Comparison of ENCODE assay signal across 2 cellular contexts in the genomic region with DNA sequence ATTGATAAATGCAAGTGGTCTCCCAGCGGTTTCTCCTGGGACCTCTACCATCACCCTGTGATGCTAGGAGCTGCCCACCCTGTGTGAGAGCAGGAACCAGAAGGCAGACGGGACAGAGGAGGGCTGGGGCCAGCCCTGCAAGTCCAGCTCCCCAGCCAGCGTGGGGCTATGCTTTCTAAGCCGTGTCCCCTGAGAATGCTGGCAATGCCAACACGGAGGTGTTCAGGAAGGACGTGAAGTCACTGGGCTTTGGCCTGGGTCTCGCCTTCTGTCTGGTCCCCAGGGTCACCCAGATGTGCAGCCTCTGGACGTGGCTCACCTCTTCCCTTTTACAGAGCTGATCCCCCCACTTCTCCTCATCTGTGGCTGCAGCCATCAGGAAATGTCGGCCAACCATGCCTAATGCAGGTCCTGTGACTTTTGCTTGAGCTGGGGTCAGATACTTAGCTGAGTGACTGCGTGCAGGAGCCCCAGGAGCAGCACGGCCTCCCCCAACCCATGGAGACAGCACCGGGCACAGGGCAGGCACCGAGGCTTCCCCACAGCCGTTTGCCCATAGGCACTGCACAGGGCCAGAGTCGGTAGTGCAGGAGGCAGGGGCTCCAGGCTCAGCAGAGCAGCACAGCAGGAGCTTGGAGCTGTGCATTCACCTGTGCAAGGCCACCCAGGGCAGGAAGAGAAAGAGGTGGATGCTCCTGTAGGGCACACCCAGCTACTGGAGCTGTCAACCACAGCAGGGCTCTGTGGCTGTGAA.
TF ChIP-seq lines count a peak whose summit lies in the region.

No MANE protein-coding gene starts in this region.

TF ChIP-seq in HepG2, 621 proteins besides CTCF, POLR2A, EP300 and RAD21 (continues in another document):
- TF ChIP-seq SYNCRIP (IDR thresholded peaks at IDR 0.05; ENCODE audit: insufficient read depth, low read depth, low read length) (no peak), NFKBIZ (CRISPR knock-in tag; IDR thresholded peaks at IDR 0.05) (no peak), ZNF589 (CRISPR knock-in tag; conservative IDR thresholded peaks at IDR 0.05) (no peak), NBN (conservative IDR thresholded peaks at IDR 0.05) (no peak), ZNF574 (CRISPR knock-in tag; IDR thresholded peaks at IDR 0.05) (no peak), TBX3 (IDR thresholded peaks at IDR 0.05; ENCODE audit: borderline replicate concordance) (no peak), ZNF138 (CRISPR knock-in tag; IDR thresholded peaks at IDR 0.05; ENCODE audit: low read depth) (no peak), ZNF646 (CRISPR knock-in tag; IDR thresholded peaks at IDR 0.05) (no peak), ZNF20 (CRISPR knock-in tag; IDR thresholded peaks at IDR 0.05) (no peak)
- TF ChIP-seq, protein P1, sequence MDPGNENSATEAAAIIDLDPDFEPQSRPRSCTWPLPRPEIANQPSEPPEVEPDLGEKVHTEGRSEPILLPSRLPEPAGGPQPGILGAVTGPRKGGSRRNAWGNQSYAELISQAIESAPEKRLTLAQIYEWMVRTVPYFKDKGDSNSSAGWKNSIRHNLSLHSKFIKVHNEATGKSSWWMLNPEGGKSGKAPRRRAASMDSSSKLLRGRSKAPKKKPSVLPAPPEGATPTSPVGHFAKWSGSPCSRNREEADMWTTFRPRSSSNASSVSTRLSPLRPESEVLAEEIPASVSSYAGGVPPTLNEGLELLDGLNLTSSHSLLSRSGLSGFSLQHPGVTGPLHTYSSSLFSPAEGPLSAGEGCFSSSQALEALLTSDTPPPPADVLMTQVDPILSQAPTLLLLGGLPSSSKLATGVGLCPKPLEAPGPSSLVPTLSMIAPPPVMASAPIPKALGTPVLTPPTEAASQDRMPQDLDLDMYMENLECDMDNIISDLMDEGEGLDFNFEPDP (CRISPR knock-in tag; conservative IDR thresholded peaks at IDR 0.05) = no peak
- TF ChIP-seq, protein P2, sequence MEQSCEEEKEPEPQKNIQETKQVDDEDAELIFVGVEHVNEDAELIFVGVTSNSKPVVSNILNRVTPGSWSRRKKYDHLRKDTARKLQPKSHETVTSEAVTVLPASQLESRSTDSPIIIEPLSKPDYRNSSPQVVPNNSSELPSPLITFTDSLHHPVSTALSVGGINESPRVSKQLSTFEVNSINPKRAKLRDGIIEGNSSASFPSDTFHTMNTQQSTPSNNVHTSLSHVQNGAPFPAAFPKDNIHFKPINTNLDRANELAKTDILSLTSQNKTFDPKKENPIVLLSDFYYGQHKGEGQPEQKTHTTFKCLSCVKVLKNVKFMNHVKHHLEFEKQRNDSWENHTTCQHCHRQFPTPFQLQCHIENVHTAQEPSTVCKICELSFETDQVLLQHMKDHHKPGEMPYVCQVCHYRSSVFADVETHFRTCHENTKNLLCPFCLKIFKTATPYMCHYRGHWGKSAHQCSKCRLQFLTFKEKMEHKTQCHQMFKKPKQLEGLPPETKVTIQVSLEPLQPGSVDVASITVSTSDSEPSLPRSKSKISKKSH (CRISPR knock-in tag; IDR thresholded peaks at IDR 0.05; ENCODE audit: borderline replicate concordance) = no peak

TF ChIP-seq in H1, 55 proteins besides CTCF, POLR2A, EP300 and RAD21:
- TF ChIP-seq HDAC2 (IDR thresholded peaks at IDR 0.05; ENCODE audit: borderline replicate concordance in 1 of 2, low read depth in 2 of 2, low read length in 2 of 2) (no peak), JUND (IDR thresholded peaks at IDR 0.05; ENCODE audit: low read length) (no peak), YY1 (IDR thresholded peaks at IDR 0.05; ENCODE audit: low read depth, low read length) (no peak), USF2 (IDR thresholded peaks at IDR 0.05; ENCODE audit: low read length) (no peak), SRF (IDR thresholded peaks at IDR 0.05; ENCODE audit: low read depth, low read length) (no peak), SUZ12 (IDR thresholded peaks at IDR 0.05; ENCODE audit: low read length) (no peak), SP2 (IDR thresholded peaks at IDR 0.05; ENCODE audit: low read length) (no peak), BCL11A (IDR thresholded peaks at IDR 0.05; ENCODE audit: low read depth in 2 of 2, low read length in 2 of 2) (no peak)
- TF ChIP-seq, protein P3, sequence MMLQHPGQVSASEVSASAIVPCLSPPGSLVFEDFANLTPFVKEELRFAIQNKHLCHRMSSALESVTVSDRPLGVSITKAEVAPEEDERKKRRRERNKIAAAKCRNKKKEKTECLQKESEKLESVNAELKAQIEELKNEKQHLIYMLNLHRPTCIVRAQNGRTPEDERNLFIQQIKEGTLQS (IDR thresholded peaks at IDR 0.05; ENCODE audit: insufficient read depth, low read depth, low read length) = no peak
